In the genomic region with DNA sequence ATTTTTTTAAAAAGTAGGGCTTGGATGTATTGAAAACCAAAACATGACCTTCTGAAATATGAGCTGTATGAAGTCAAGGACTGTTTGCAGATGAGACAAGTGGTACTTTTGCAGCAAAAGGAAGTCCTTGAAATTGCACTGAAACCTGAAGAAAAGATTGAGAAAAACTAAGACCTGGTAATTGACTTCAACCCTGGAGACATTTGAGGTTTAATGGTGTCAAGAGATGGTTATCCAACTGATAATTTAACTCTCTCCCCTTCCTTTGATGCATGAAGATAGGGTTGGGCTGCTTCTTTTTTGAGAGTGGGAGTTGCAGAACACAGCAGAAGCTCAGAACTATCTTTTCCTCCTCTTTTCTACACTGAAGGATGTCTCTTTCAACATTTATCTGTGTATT, we compare ENCODE assay signal across 20 cellular contexts.
A peak's percentile ranks its signal among the peaks of the same experiment; 100 is the strongest.
DNase-seq lines count a peak whose midpoint lies in the region; ATAC-seq, FAIRE-seq and TF ChIP-seq lines count a peak whose summit lies in the region.
"Had no signal": no experiment of that assay in that cellular context is flagged by ENCODE, and none has a peak within 500 bp of the region (broad histone marks: within the 10 kb centered on the region; RNA-seq: fewer than 3 reads in every experiment).

No MANE protein-coding gene starts in this region.

- H3K79me1 ChIP-seq in trophoblast cell (ENCODE audit: low read length) = no peaks in the 10 kb centered on the region

- H2AK5ac ChIP-seq in trophoblast cell (ENCODE audit: low read length) = no peak overlapping the region

- H3K27ac Mint-ChIP-seq in endothelial cell (ENCODE audit: unreplicated experiment) = no peak overlapping the region
- H3K27ac Mint-ChIP-seq: CD14-positive monocyte had no signal

- H3K36me3 ChIP-seq in K562 (ENCODE audit: control insufficient read depth, insufficient read depth, low read length) (no peaks in the 10 kb centered on the region), trophoblast cell (ENCODE audit: control insufficient read depth in 1 of 2, insufficient read depth in 2 of 2, low read length in 2 of 2) (no peaks in the 10 kb centered on the region)
- H3K36me3 ChIP-seq: HAP-1, Peyer's patch, SJCRH30 had no signal

- DNase-seq in DMS53 (lab: John Stamatoyannopoulos, UW) (peak; percentile 69), GM12891 (ENCODE audit: insufficient read length, low spot score) (no peak), NCI-H2029 treated with DMSO at 0.1 percent for 48 hours (lab: John Stamatoyannopoulos, UW) (peak; percentile 56), K562 (ENCODE audit: extremely low read depth in 1 of 4, low spot score in 3 of 4) (no peak), endothelial cell (ENCODE audit: low spot score) (no peak), trophoblast cell (no peak), caudate nucleus (lab: John Stamatoyannopoulos, UW) (no peak)
- DNase-seq: IMR-90, Karpas-422, NCI-H1694, NCI-H2171, NCI-H446 treated with DMSO at 0.1 percent for 48 hours, NCI-H774, Peyer's patch, SJCRH30, T-helper 1 cell, T-helper 9 cell had no signal

- in situ Hi-C loops in K562 (cut with MboI) = no loop called here

- POLR2A ChIA-PET in K562 (lab: Yijun Ruan, JAX) = interaction anchor here (1.0 to 2.0 kb wide), 3 partner anchors 10 to 13 kb away, joined by 3 to 7 read pairs (median 5); no protein-coding TSS in a partner anchor

- FAIRE-seq in GM12891 (lab: Jason Lieb, UNC) = peak; percentile 58
- FAIRE-seq in K562 (lab: Jason Lieb, UNC) = no peak
- FAIRE-seq: A204.1 had no signal

- H2BK120ac ChIP-seq in trophoblast cell (ENCODE audit: insufficient read depth, low read length, poor library complexity) = no peak overlapping the region

- no peak overlapping the region for H3K23ac ChIP-seq in trophoblast cell (ENCODE audit: low read length)

- no peak for TF ChIP-seq POLR2A in GM12891 (IDR thresholded peaks at IDR 0.05; ENCODE audit: low read depth, low read length)
- TF ChIP-seq POLR2A in K562 (conservative IDR thresholded peaks at IDR 0.05) = no peak

- H3K4me3 ChIP-seq in K562 (no peak overlapping the region), trophoblast cell (ENCODE audit: low read depth, low read length) (no peak overlapping the region)
- H3K4me3 ChIP-seq: HAP-1, Peyer's patch, SJCRH30 had no signal

- TF ChIP-seq EP300 in K562 (IDR thresholded peaks at IDR 0.05; ENCODE audit: low read length) = no peak

- H2BK5ac ChIP-seq in trophoblast cell (ENCODE audit: low read depth, low read length, poor library complexity) = no peak overlapping the region

- H3K4me2 ChIP-seq in K562 (ENCODE audit: insufficient read depth, low read length) = no peak overlapping the region
- H3K4me2 ChIP-seq in trophoblast cell (ENCODE audit: low read length) = no peak overlapping the region

- no peak overlapping the region for H3K4me3 Mint-ChIP-seq in endothelial cell (ENCODE audit: unreplicated experiment)
- H3K4me3 Mint-ChIP-seq: CD14-positive monocyte had no signal

- no peaks in the 10 kb centered on the region for H3K36me3 Mint-ChIP-seq in endothelial cell (ENCODE audit: low read depth, unreplicated experiment)
- H3K36me3 Mint-ChIP-seq: CD14-positive monocyte had no signal

- H3K4me1 ChIP-seq in K562 (replicated peaks in 1 of 2; ENCODE audit: control insufficient read depth in 2 of 2, insufficient read depth in 2 of 2, low read length in 2 of 2) (peaks cover 0 to 7% of the 10 kb centered on the region in 2 experiments; a peak in 2 of 5 replicates), trophoblast cell (ENCODE audit: control insufficient read depth in 1 of 2, insufficient read depth in 2 of 2, low read length in 2 of 2) (no peaks in the 10 kb centered on the region)
- H3K4me1 ChIP-seq: HAP-1, Peyer's patch, SJCRH30 had no signal

- no peak overlapping the region for H4K8ac ChIP-seq in trophoblast cell (ENCODE audit: low read depth, low read length)

- H3K27me3 ChIP-seq in K562 (ENCODE audit: control insufficient read depth in 2 of 2, insufficient read depth in 2 of 2, low read length in 2 of 2) (no peaks in the 10 kb centered on the region), trophoblast cell (ENCODE audit: insufficient read depth, low read length) (no peaks in the 10 kb centered on the region)
- H3K27me3 ChIP-seq: Peyer's patch, SJCRH30 had no signal

- H3K4me1 Mint-ChIP-seq in endothelial cell (ENCODE audit: unreplicated experiment) = peaks cover 4% of the 10 kb centered on the region
- H3K4me1 Mint-ChIP-seq: CD14-positive monocyte had no signal

- no peak overlapping the region for H3K14ac ChIP-seq in trophoblast cell (ENCODE audit: low read length)

- H3K9me3 ChIP-seq in K562 (replicated peaks; ENCODE audit: control insufficient read depth, insufficient read depth, low read depth, low read length) = no peaks in the 10 kb centered on the region
- no peaks in the 10 kb centered on the region for H3K9me3 ChIP-seq in trophoblast cell (ENCODE audit: insufficient read depth, low read depth, low read length)
- H3K9me3 ChIP-seq: HAP-1, Peyer's patch, SJCRH30 had no signal

- H2BK12ac ChIP-seq in trophoblast cell (ENCODE audit: low read length) = no peak overlapping the region

- no peak overlapping the region for H3K9ac ChIP-seq in K562 (ENCODE audit: insufficient read depth in 1 of 2, low read depth in 2 of 2, low read length in 2 of 2)
- H3K9ac ChIP-seq in trophoblast cell (ENCODE audit: low read length) = no peak overlapping the region

- no peak for ATAC-seq in K562

- H2AFZ ChIP-seq in K562 (ENCODE audit: low read depth, low read length) = 0 out of 2 replicates have a peak overlapping the region, but pooled peaks have one; percentile 5
- H2AFZ ChIP-seq in trophoblast cell (ENCODE audit: insufficient read depth, low read length, poor library complexity) = no peak overlapping the region

- H4K91ac ChIP-seq in trophoblast cell (ENCODE audit: low read depth, low read length) = no peak overlapping the region

- no peaks in the 10 kb centered on the region for H3K27me3 Mint-ChIP-seq in endothelial cell (ENCODE audit: unreplicated experiment)

- TF ChIP-seq RAD21 in K562 (CRISPR knock-in tag; conservative IDR thresholded peaks at IDR 0.05 in 1 of 2, IDR thresholded peaks at IDR 0.05 in 1 of 2) = no peak

- no peaks in the 10 kb centered on the region for H3K9me3 Mint-ChIP-seq in endothelial cell (ENCODE audit: unreplicated experiment)
- H3K9me3 Mint-ChIP-seq: CD14-positive monocyte had no signal

- TF ChIP-seq CTCF in K562 (IDR thresholded peaks at IDR 0.05 in 2 of 3, conservative IDR thresholded peaks at IDR 0.05 in 1 of 3; ENCODE audit: insufficient read depth in 2 of 3, low read depth in 1 of 3, low read length in 3 of 3) (no peak), endothelial cell (IDR thresholded peaks at IDR 0.05; ENCODE audit: unreplicated experiment) (no peak)

- H3K9me1 ChIP-seq in K562 (ENCODE audit: control insufficient read depth, insufficient read depth, low read length) = no peaks in the 10 kb centered on the region

- H4K20me1 ChIP-seq in K562 (replicated peaks; ENCODE audit: control insufficient read depth, insufficient read depth, low read length) = no peaks in the 10 kb centered on the region

- H3K18ac ChIP-seq in trophoblast cell (ENCODE audit: low read length) = no peak overlapping the region

- CTCF ChIA-PET in K562 (lab: Yijun Ruan, JAX; ENCODE audit: low intra/inter-chr PET ratio) = no interaction called here

- H3K27ac ChIP-seq in K562 (ENCODE audit: extremely low read depth, low read depth, low read length) (no peak overlapping the region), trophoblast cell (ENCODE audit: low read depth, low read length) (no peak overlapping the region), caudate nucleus (ENCODE audit: low read depth, low read length) (no peak overlapping the region)
- H3K27ac ChIP-seq: Peyer's patch, SJCRH30 had no signal

- no peaks in the 10 kb centered on the region for H3K79me2 ChIP-seq in K562 (ENCODE audit: control insufficient read depth, insufficient read depth, low read length)
- no peaks in the 10 kb centered on the region for H3K79me2 ChIP-seq in trophoblast cell (ENCODE audit: control insufficient read depth, insufficient read depth, low read length, poor library complexity)

- no peak overlapping the region for H4K12ac ChIP-seq in trophoblast cell (ENCODE audit: low read depth, low read length)

- no TSS peak for BruUV-seq in K562 (replicated peaks; lab: Mats Ljungman, UMichigan)

- no peak overlapping the region for H3K4ac ChIP-seq in trophoblast cell (ENCODE audit: low read depth, low read length)

- intact Hi-C loops in K562 (cut with micrococcal nuclease) = no loop called here

TF ChIP-seq in GM12891, 5 proteins besides CTCF, POLR2A, EP300 and RAD21:
- TF ChIP-seq SPI1 (IDR thresholded peaks at IDR 0.05; ENCODE audit: low read depth, low read length) (no peak), POU2F2 (IDR thresholded peaks at IDR 0.05; ENCODE audit: low read depth, low read length) (no peak), POLR2AphosphoS5 (IDR thresholded peaks at IDR 0.05; ENCODE audit: low read depth, low read length) (no peak), TAF1 (IDR thresholded peaks at IDR 0.05; ENCODE audit: low read depth, low read length) (no peak)

TF ChIP-seq in K562, 482 proteins besides CTCF, POLR2A, EP300 and RAD21:
- TF ChIP-seq FOXJ2 (tag; IDR thresholded peaks at IDR 0.05) (no peak), E2F3 (CRISPR knock-in tag; IDR thresholded peaks at IDR 0.05) (no peak), TEAD2 (tag; IDR thresholded peaks at IDR 0.05) (no peak), ZNF766 (CRISPR knock-in tag; conservative IDR thresholded peaks at IDR 0.05) (peak; percentile 60; the same call in 1 of the 2 replicates), ZKSCAN1 (IDR thresholded peaks at IDR 0.05; ENCODE audit: low read depth, low read length) (no peak), RAD51 (IDR thresholded peaks at IDR 0.05; ENCODE audit: borderline replicate concordance, low read depth) (no peak), PHB (CRISPR knock-in tag; IDR thresholded peaks at IDR 0.05) (no peak)
- TF ChIP-seq, protein P1, sequence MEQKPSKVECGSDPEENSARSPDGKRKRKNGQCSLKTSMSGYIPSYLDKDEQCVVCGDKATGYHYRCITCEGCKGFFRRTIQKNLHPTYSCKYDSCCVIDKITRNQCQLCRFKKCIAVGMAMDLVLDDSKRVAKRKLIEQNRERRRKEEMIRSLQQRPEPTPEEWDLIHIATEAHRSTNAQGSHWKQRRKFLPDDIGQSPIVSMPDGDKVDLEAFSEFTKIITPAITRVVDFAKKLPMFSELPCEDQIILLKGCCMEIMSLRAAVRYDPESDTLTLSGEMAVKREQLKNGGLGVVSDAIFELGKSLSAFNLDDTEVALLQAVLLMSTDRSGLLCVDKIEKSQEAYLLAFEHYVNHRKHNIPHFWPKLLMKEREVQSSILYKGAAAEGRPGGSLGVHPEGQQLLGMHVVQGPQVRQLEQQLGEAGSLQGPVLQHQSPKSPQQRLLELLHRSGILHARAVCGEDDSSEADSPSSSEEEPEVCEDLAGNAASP (IDR thresholded peaks at IDR 0.05) = no peak
TF ChIP-seq in K562: peak in this region for 1.

Comparison
In these comparisons a context has a peak if more than half of its experiments do, and no peak if none do; other contexts are left out.
1. DNase-seq: peak in DMS53 (single experiment) and NCI-H2029 treated with DMSO at 0.1 percent for 48 hours (single experiment); none in GM12891 (single experiment), K562 (0 of 4), endothelial cell (single experiment), trophoblast cell (0 of 2) and caudate nucleus (0 of 61).